ENCODE assay signal across 21 cellular contexts in genomic region chr6:115706981-115707380, GRCh38.
"Had no signal": no experiment of that assay in that cellular context is flagged by ENCODE, and none has a peak within 500 bp of the region (broad histone marks: within the 10 kb centered on the region; RNA-seq: fewer than 3 reads in every experiment).

No MANE protein-coding gene starts in this region.

- H3K27ac ChIP-seq: HL-60, KMS-11, SJSA1, SK-N-MC had no signal

- H3K4me2 ChIP-seq: KMS-11 had no signal

- H3K4me3 Mint-ChIP-seq: IgD-negative memory B cell had no signal

- H3K27ac Mint-ChIP-seq: IgD-negative memory B cell had no signal

- H3K4me3 ChIP-seq: K562, SJSA1, SK-N-MC had no signal

- DNase-seq: Kasumi-1, MM.1S, NCI-H1092 treated with DMSO at 0.1 percent for 48 hours, NCI-H1436 treated with DMSO at 0.1 percent for 48 hours, NCI-H1694, NCI-H187 treated with DMSO at 0.1 percent for 48 hours, NCI-H2029 treated with DMSO at 0.1 percent for 48 hours, NCI-H2171 treated with DMSO at 0.1 percent for 48 hours, NCI-H345, NCI-H446 treated with DMSO at 0.1 percent for 48 hours, NCI-H510A treated with DMSO at 0.1 percent for 48 hours, NCI-H526, Right ventricle myocardium superior, RPMI8226, SIG-M5 had no signal

- H3K4me1 ChIP-seq: SJSA1 had no signal

- H3K27me3 ChIP-seq: SJSA1 had no signal

- H3K9ac ChIP-seq: KMS-11 had no signal

- H3K9me3 ChIP-seq: SJSA1 had no signal

- H3K27me3 Mint-ChIP-seq: IgD-negative memory B cell had no signal

- H3K36me3 ChIP-seq: SJSA1 had no signal

- H3K4me1 Mint-ChIP-seq: IgD-negative memory B cell had no signal

- ATAC-seq: K562 had no signal
